ENCODE assay signal across 10 cellular contexts in the genomic region with DNA sequence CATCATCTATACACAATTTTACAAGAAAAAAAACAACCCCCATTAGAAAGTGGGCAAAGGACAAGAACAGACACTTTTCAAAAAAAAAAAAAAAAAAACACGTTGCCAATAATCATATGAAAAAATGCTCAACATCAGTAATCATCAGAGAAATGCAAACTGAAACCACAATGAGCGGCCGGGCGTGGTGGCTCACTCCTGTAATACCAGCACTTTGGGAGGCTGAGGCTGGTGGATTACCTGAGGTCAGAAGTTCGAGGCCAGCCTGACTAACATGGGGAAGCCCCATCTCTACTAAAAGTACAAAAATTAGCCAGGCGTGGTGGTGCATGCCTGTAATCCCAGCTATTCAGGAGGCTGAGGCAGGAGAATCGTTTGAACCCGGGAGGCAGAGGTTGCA. TPM values are rescaled to one million over a fixed set of nuclear protein-coding genes. Genes with fewer than 3 reads are reported as not detected.
"Had no signal": no experiment of that assay in that cellular context is flagged by ENCODE, and none has a peak within 500 bp of the region (broad histone marks: within the 10 kb centered on the region; RNA-seq: fewer than 3 reads in every experiment).

No MANE protein-coding gene starts in this region.

RNA-seq across cellular contexts. Expression of a gene that starts 39.5 kb away (rescaled TPM):
- total RNA-seq: activated CD4-positive, alpha-beta memory T cell treated with anti-CD3 and anti-CD28 coated beads for 36 hours; activated CD4-positive, alpha-beta T cell treated with anti-CD3 and anti-CD28 coated beads, Interleukin-2, amount 10 ng/mL, durations not matched to agents 24 days and 14 days; activated CD8-positive, alpha-beta memory T cell treated with anti-CD3 and anti-CD28 coated beads for 36 hours; activated CD8-positive, alpha-beta T cell treated with anti-CD3 and anti-CD28 coated beads for 36 hours; activated naive CD4-positive, alpha-beta T cell treated with anti-CD3 and anti-CD28 coated beads for 36 hours; activated naive CD8-positive, alpha-beta T cell treated with anti-CD3 and anti-CD28 coated beads for 36 hours; activated T-helper 1 cell treated with anti-CD3 and anti-CD28 coated beads, Interleukin-12 subunit alpha, Interleukin-12 subunit beta, Interleukin-2, Interleukin-4 antibody, amounts not matched to agents 30 ng/mL and 10 ng/mL and 1 ng/mL, durations not matched to agents 14 hours and 24 hours and 36 hours; activated T-helper 17 cell treated with anti-CD3 and anti-CD28 coated beads, Interleukin-2, amount 50 U/mL, for 72 hours; T-helper 1 cell treated with Interleukin-12 subunit alpha and Interleukin-12 subunit beta and Interleukin-4 antibody, amounts not matched to agents 30 ng/mL and 1 ng/mL, for 36 hours; T-helper 2 cell treated with Interferon-gamma antibody and Interleukin-4, amounts not matched to agents 100 ng/mL and 5 ng/mL, for 36 hours had no signal
